In the genomic region with DNA sequence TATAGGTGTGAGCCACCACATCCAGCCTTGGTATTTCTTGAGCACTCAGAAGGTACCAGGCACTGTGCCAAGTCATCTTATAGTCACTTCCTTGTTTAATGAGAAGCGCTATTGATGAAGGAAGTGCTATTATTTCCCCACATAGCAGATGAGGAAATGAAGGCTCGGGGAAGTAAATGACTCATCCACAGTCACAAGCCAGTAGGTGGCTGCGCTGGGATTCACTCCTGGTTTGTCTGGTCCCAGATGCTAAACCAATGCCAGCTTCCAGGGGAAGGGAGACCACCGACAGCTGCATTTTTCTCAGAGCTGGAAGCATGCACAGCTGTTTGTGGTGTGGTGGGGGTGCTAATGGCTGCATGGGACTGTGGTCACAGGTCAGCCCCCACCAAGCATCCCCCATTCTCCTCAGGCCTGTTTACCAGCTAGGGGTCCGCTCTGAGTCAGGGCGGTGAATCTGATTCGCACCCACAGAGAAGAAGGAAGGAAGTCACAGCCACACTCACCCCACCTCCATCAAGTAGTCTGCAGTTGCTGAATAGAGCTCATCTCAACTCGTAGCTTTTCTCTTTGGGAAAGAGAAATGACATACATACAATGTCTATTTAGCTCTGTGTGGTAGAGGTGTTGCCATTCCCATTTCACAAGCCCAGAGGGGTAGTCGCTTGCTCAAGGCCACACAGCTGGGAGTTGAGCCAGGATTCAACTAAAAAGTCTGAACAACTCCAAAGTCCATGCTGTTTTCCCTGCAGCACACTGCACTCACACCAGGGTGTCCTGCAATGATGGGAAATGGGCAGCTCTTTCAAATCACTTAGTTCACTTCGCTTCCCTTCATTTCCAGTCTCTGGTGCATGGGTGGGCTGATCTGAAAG, we compare ENCODE assay signal across 8 cellular contexts. TPM values are rescaled to one million over a fixed set of nuclear protein-coding genes. Genes with fewer than 3 reads are reported as not detected.
A peak's percentile ranks its signal among the peaks of the same experiment; 100 is the strongest.
DNase-seq lines count a peak whose midpoint lies in the region; ATAC-seq and TF ChIP-seq lines count a peak whose summit lies in the region.

No MANE protein-coding gene starts in this region.

- H3K27ac ChIP-seq in liver (ENCODE audit: low read depth in 1 of 2, low read length in 2 of 2) (peak overlapping the region in 1 of 2 donors; percentile 17), sigmoid colon (peak overlapping the region in 2 of 4 donors; percentile 42 to 63)

- H3K9ac ChIP-seq in liver (ENCODE audit: low read depth in 1 of 2, low read length in 2 of 2): no peak overlapping the region

- TF ChIP-seq POLR2A in sigmoid colon (IDR thresholded peaks at IDR 0.05): no peak

- in situ Hi-C loops in SK-MEL-5 (cut with HindIII; ENCODE audit: low pct_unique_long_range_greater_than_20kb, low sequenced_read_pairs): no loop called here

- no peaks in the 10 kb centered on the region for H3K27me3 ChIP-seq in liver (ENCODE audit: control insufficient read depth in 4 of 4, insufficient read depth in 4 of 4, low read length in 3 of 4)
- peaks cover 0 to 50% (median 3%) of the 10 kb centered on the region in 3 donors for H3K27me3 ChIP-seq in sigmoid colon

- peak overlapping the region; percentile 39 to 86 for H3K27ac Mint-ChIP-seq in activated naive CD4-positive, alpha-beta T cell treated with anti-CD3 and anti-CD28 coated beads, Interleukin-2, amount 50 U/mL, for 72 hours

- peak; percentile 79 to 82 for ATAC-seq in activated naive CD4-positive, alpha-beta T cell treated with anti-CD3 and anti-CD28 coated beads, Interleukin-2, amount 50 U/mL, for 72 hours

- H3K9me3 Mint-ChIP-seq in activated naive CD4-positive, alpha-beta T cell treated with anti-CD3 and anti-CD28 coated beads, Interleukin-2, amount 50 U/mL, for 72 hours: no peaks in the 10 kb centered on the region

- 57% methylated on average over 10 of the region's 10 CpGs for WGBS in liver
- WGBS in sigmoid colon, 2 donors: 39 to 40% methylated on average over 10 of the region's 10 CpGs

- H3K4me1 ChIP-seq in liver (ENCODE audit: control insufficient read depth in 4 of 4, insufficient read depth in 4 of 4, low read length in 3 of 4) (peaks cover 9 to 16% (median 15%) of the 10 kb centered on the region in 4 donors), sigmoid colon (peaks cover 0 to 22% (median 10%) of the 10 kb centered on the region in 4 donors)

- peak; percentile 77 for DNase-seq in HFF-Myc (ENCODE audit: extremely low read depth, low read depth)
- DNase-seq in SK-MEL-5 (ENCODE audit: low read depth, low spot score): peak; percentile 62
- DNase-seq in activated naive CD4-positive, alpha-beta T cell treated with anti-CD3 and anti-CD28 coated beads, Interleukin-2, amount 50 U/mL, for 72 hours (ENCODE audit: low spot score in 2 of 2): peak; percentile 59 to 75
- peak; percentile 76 for DNase-seq in stimulated activated CD8-positive, alpha-beta memory T cell treated with anti-CD3 and anti-CD28 coated beads, Interleukin-4, amount 100 ng/mL, for 48 hours
- DNase-seq in sigmoid colon: no peak
- no peak for DNase-seq in NCI-H1092 (lab: John Stamatoyannopoulos, UW)
- DNase-seq in NCI-H2227 treated with DMSO at 0.1 percent for 48 hours (lab: John Stamatoyannopoulos, UW): no peak

- intact Hi-C loops in sigmoid colon (cut with DNase I): no loop called here

- H3K36me3 ChIP-seq in liver (ENCODE audit: control insufficient read depth in 4 of 4, insufficient read depth in 3 of 4, low read depth in 1 of 4, low read length in 3 of 4): no peaks in the 10 kb centered on the region
- H3K36me3 ChIP-seq in sigmoid colon: no peaks in the 10 kb centered on the region

- no peak overlapping the region for H3K4me3 ChIP-seq in HFF-Myc (replicated peaks; ENCODE audit: low read depth, low read length)
- H3K4me3 ChIP-seq in liver (ENCODE audit: low read depth in 1 of 3, low read length in 3 of 3): no peak overlapping the region
- no peak overlapping the region for H3K4me3 ChIP-seq in sigmoid colon

- no peaks in the 10 kb centered on the region for H3K36me3 Mint-ChIP-seq in activated naive CD4-positive, alpha-beta T cell treated with anti-CD3 and anti-CD28 coated beads, Interleukin-2, amount 50 U/mL, for 72 hours

- TF ChIP-seq EP300 in sigmoid colon (IDR thresholded peaks at IDR 0.05): no peak

- peak; percentile 60 to 67 for TF ChIP-seq RAD21 in liver (IDR thresholded peaks at IDR 0.05)

- no peaks in the 10 kb centered on the region for H3K9me3 ChIP-seq in liver (ENCODE audit: control insufficient read depth in 4 of 4, low read length in 3 of 4)
- H3K9me3 ChIP-seq in sigmoid colon: no peaks in the 10 kb centered on the region

- TF ChIP-seq CTCF in HFF-Myc (IDR thresholded peaks at IDR 0.05; ENCODE audit: low read depth, low read length, missing control alignments) (no peak), liver (IDR thresholded peaks at IDR 0.05; ENCODE audit: low read depth, low read length, missing input control) (peak; percentile 36), sigmoid colon (IDR thresholded peaks at IDR 0.05) (no peak)

TF ChIP-seq in liver, 16 proteins besides CTCF, POLR2A, EP300 and RAD21:
- TF ChIP-seq HNF4G (IDR thresholded peaks at IDR 0.05) (peak; percentile 94), NR2F2 (IDR thresholded peaks at IDR 0.05) (no peak), REST (IDR thresholded peaks at IDR 0.05) (peak; percentile 87), YY1 (IDR thresholded peaks at IDR 0.05) (peak; percentile 75), FOXA2 (IDR thresholded peaks at IDR 0.05) (peak; percentile 23), FOXA1 (IDR thresholded peaks at IDR 0.05) (peak; percentile 19), SP1 (IDR thresholded peaks at IDR 0.05) (peak; percentile 97), EGR1 (IDR thresholded peaks at IDR 0.05; ENCODE audit: low read depth in 2 of 2) (peak in 1 of 2 donors; percentile 32), MAX (IDR thresholded peaks at IDR 0.05) (peak; percentile 81), JUND (IDR thresholded peaks at IDR 0.05) (peak; percentile 49 to 69), TAF1 (conservative IDR thresholded peaks at IDR 0.05) (no peak), RXRA (IDR thresholded peaks at IDR 0.05) (peak; percentile 58 to 72), ATF3 (IDR thresholded peaks at IDR 0.05) (peak; percentile 11), GABPA (IDR thresholded peaks at IDR 0.05 in 1 of 2, conservative IDR thresholded peaks at IDR 0.05 in 1 of 2) (peak in 1 of 2 donors; percentile 48), HNF4A (conservative IDR thresholded peaks at IDR 0.05) (peak; percentile 96)
- TF ChIP-seq, protein P1, sequence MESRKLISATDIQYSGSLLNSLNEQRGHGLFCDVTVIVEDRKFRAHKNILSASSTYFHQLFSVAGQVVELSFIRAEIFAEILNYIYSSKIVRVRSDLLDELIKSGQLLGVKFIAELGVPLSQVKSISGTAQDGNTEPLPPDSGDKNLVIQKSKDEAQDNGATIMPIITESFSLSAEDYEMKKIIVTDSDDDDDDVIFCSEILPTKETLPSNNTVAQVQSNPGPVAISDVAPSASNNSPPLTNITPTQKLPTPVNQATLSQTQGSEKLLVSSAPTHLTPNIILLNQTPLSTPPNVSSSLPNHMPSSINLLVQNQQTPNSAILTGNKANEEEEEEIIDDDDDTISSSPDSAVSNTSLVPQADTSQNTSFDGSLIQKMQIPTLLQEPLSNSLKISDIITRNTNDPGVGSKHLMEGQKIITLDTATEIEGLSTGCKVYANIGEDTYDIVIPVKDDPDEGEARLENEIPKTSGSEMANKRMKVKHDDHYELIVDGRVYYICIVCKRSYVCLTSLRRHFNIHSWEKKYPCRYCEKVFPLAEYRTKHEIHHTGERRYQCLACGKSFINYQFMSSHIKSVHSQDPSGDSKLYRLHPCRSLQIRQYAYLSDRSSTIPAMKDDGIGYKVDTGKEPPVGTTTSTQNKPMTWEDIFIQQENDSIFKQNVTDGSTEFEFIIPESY (IDR thresholded peaks at IDR 0.05): peak; percentile 48

RNA-seq across cellular contexts. Expression of gene LTBP2, which starts 6.3 kb away (rescaled TPM):
- 0.59 and 1.7 TPM in 2 replicates for total RNA-seq in SK-MEL-5 (2014; rRNA removed; shearing (Covaris generic))
- 1.3 and 1.9 TPM in 2 replicates for polyA plus RNA-seq in SK-MEL-5 (2015; cell fraction: cytosol; rRNA removed)
- polyA plus RNA-seq in SK-MEL-5 (2015; cell fraction: nucleus; rRNA removed): 0.85 and 0.99 TPM in 2 replicates
- total RNA-seq in activated naive CD4-positive, alpha-beta T cell treated with anti-CD3 and anti-CD28 coated beads, Interleukin-2, amount 50 U/mL, for 72 hours: under 1 TPM in 1 of 2 donors, not detected in 1; 0.49 TPM
- 1 to 10 TPM; 1.1 to 1.3 TPM for total RNA-seq in liver
- polyA plus RNA-seq in liver: under 1 TPM; 0.24 to 0.69 TPM
- total RNA-seq in sigmoid colon: 10 to 100 TPM; 12.1 to 71.2 (median 15.3) TPM
- polyA plus RNA-seq in sigmoid colon: 1 to 10 TPM in 2 of 3 donors, under 1 TPM in 1; 0.46 to 7.1 (median 1.2) TPM

Comparison
In these comparisons a context has a peak if more than half of its experiments do, and no peak if none do; other contexts are left out.
1. DNase-seq: peak in HFF-Myc (single experiment), SK-MEL-5 (single experiment), activated naive CD4-positive, alpha-beta T cell treated with anti-CD3 and anti-CD28 coated beads, Interleukin-2, amount 50 U/mL, for 72 hours (2 of 2) and stimulated activated CD8-positive, alpha-beta memory T cell treated with anti-CD3 and anti-CD28 coated beads, Interleukin-4, amount 100 ng/mL, for 48 hours (single experiment); none in sigmoid colon (single experiment), NCI-H1092 (single experiment) and NCI-H2227 treated with DMSO at 0.1 percent for 48 hours (single experiment).